ENCODE assay signal across 13 cellular contexts in genomic region chr22:23271597-23271908, GRCh38.
DNase-seq lines count a peak whose midpoint lies in the region; ATAC-seq and TF ChIP-seq lines count a peak whose summit lies in the region.
"Had no signal": no experiment of that assay in that cellular context is flagged by ENCODE, and none has a peak within 500 bp of the region (broad histone marks: within the 10 kb centered on the region; RNA-seq: fewer than 3 reads in every experiment).

No MANE protein-coding gene starts in this region.

- H3K4ac ChIP-seq in neuronal stem cell (ENCODE audit: low read length) = no peak overlapping the region
- no peak overlapping the region for H3K4ac ChIP-seq in mesendoderm (ENCODE audit: low read depth, low read length)

- H3K27me3 ChIP-seq in BLaER1 (no peaks in the 10 kb centered on the region), Karpas-422 (ENCODE audit: low read length) (no peaks in the 10 kb centered on the region), neuronal stem cell (ENCODE audit: control insufficient read depth in 3 of 3, insufficient read depth in 3 of 3, low read depth in 1 of 3, low read length in 3 of 3) (no peaks in the 10 kb centered on the region), mesendoderm (ENCODE audit: insufficient read depth, low read length, poor library complexity) (no peaks in the 10 kb centered on the region)

- H4K8ac ChIP-seq in neuronal stem cell (ENCODE audit: low read depth, low read length) (no peak overlapping the region), mesendoderm (ENCODE audit: low read depth, low read length) (no peak overlapping the region)

- H3K23ac ChIP-seq in neuronal stem cell (ENCODE audit: low read depth, low read length, poor library complexity) (peak overlapping the region; percentile 4), mesendoderm (ENCODE audit: low read length) (no peak overlapping the region)

- no peaks in the 10 kb centered on the region for H3K27me3 Mint-ChIP-seq in T-helper 17 cell
- H3K27me3 Mint-ChIP-seq: B cell; CD4-positive, alpha-beta T cell had no signal

- ATAC-seq in T-helper 17 cell (no peak), mucosa of descending colon (no peak)

- no peak overlapping the region for H3K56ac ChIP-seq in mesendoderm (ENCODE audit: low read length)

- H4K20me1 ChIP-seq in BLaER1 (peaks cover 100% of the 10 kb centered on the region), Karpas-422 (ENCODE audit: insufficient read depth, low read depth, low read length) (no peaks in the 10 kb centered on the region)

- H3K14ac ChIP-seq in neuronal stem cell (ENCODE audit: low read length) = no peak overlapping the region

- H3K36me3 ChIP-seq in BLaER1 (peaks cover 82% of the 10 kb centered on the region), Karpas-422 (ENCODE audit: insufficient read depth, low read length) (no peaks in the 10 kb centered on the region), neuronal stem cell (replicated peaks in 1 of 2; ENCODE audit: control insufficient read depth in 2 of 2, insufficient read depth in 2 of 2, low read length in 2 of 2) (peaks cover 44 to 93% of the 10 kb centered on the region in 2 donors), mucosa of descending colon (ENCODE audit: low read depth) (no peaks in the 10 kb centered on the region), mesendoderm (ENCODE audit: control insufficient read depth, insufficient read depth, low read length) (peaks cover 8% of the 10 kb centered on the region)
- H3K36me3 ChIP-seq: HAP-1 had no signal

- H4K91ac ChIP-seq in neuronal stem cell (ENCODE audit: low read depth, low read length, poor library complexity) = no peak overlapping the region

- H3K18ac ChIP-seq in neuronal stem cell (ENCODE audit: low read length) (no peak overlapping the region), mesendoderm (ENCODE audit: low read length) (no peak overlapping the region)

- H2AK5ac ChIP-seq in neuronal stem cell (ENCODE audit: low read depth, low read length) = no peak overlapping the region
- H2AK5ac ChIP-seq in mesendoderm (ENCODE audit: low read length) = no peak overlapping the region

- H3K4me3 ChIP-seq in BLaER1 (no peak overlapping the region), Karpas-422 (ENCODE audit: low read length) (peak overlapping the region; percentile 48; the same call in 1 of the 2 replicates), neuronal stem cell (ENCODE audit: low read length in 2 of 2) (no peak overlapping the region), mucosa of descending colon (no peak overlapping the region), mesendoderm (ENCODE audit: low read length) (no peak overlapping the region)
- H3K4me3 ChIP-seq: HAP-1 had no signal

- H3K79me1 ChIP-seq in neuronal stem cell (ENCODE audit: low read depth, low read length) (no peaks in the 10 kb centered on the region), mesendoderm (ENCODE audit: low read length) (peaks cover 8% of the 10 kb centered on the region)

- intact Hi-C loops in mucosa of descending colon (cut with DNase I, micrococcal nuclease) = no loop called here

- H3K9ac ChIP-seq in BLaER1 = no peak overlapping the region
- peak overlapping the region; percentile 59 for H3K9ac ChIP-seq in Karpas-422 (ENCODE audit: low read length)
- no peak overlapping the region for H3K9ac ChIP-seq in neuronal stem cell (ENCODE audit: low read depth, low read length, poor library complexity)
- H3K9ac ChIP-seq in mesendoderm (ENCODE audit: low read length) = no peak overlapping the region

- H3K79me2 ChIP-seq in Karpas-422 (ENCODE audit: low read length) (no peaks in the 10 kb centered on the region), mesendoderm (ENCODE audit: control insufficient read depth, insufficient read depth, low read length) (no peaks in the 10 kb centered on the region)

- H2BK5ac ChIP-seq in neuronal stem cell (ENCODE audit: low read length) = no peak overlapping the region
- no peak overlapping the region for H2BK5ac ChIP-seq in mesendoderm (ENCODE audit: low read length)

- H4K5ac ChIP-seq in mesendoderm (ENCODE audit: low read length) = no peak overlapping the region

- H3K9me3 ChIP-seq in BLaER1 (no peaks in the 10 kb centered on the region), Karpas-422 (ENCODE audit: low read length) (no peaks in the 10 kb centered on the region), T-helper 17 cell (ENCODE audit: control insufficient read depth, low read length, poor library complexity, severe bottlenecking) (no peaks in the 10 kb centered on the region), neuronal stem cell (replicated peaks in 1 of 2; ENCODE audit: control insufficient read depth in 2 of 2, insufficient read depth in 1 of 2, low read depth in 1 of 2, low read length in 2 of 2) (no peaks in the 10 kb centered on the region), mucosa of descending colon (no peaks in the 10 kb centered on the region)
- H3K9me3 ChIP-seq: Caco-2, HAP-1 had no signal

- H2BK15ac ChIP-seq in neuronal stem cell (ENCODE audit: low read length) = no peak overlapping the region
- H2BK15ac ChIP-seq in mesendoderm (replicated peaks; ENCODE audit: low read depth) = no peak overlapping the region

- DNase-seq in Karpas-422 (no peak), T-helper 17 cell (no peak), neuronal stem cell (ENCODE audit: low spot score) (no peak), mucosa of descending colon (no peak), NCI-H1930 (lab: John Stamatoyannopoulos, UW) (no peak), mesendoderm (no peak)
- DNase-seq in stimulated activated naive CD4-positive, alpha-beta T cell (lab: John Stamatoyannopoulos, UW) = no peak
- DNase-seq: Caco-2; CD4-positive, alpha-beta T cell had no signal

- H2AFZ ChIP-seq in Karpas-422 (ENCODE audit: low read length) = no peak overlapping the region
- no peak overlapping the region for H2AFZ ChIP-seq in neuronal stem cell (ENCODE audit: low read length)

- H3K4me1 ChIP-seq in BLaER1 (peaks cover 96% of the 10 kb centered on the region), Karpas-422 (ENCODE audit: low read length) (peaks cover 82% of the 10 kb centered on the region), neuronal stem cell (ENCODE audit: control insufficient read depth in 2 of 2, insufficient read depth in 1 of 2, low read depth in 1 of 2, low read length in 2 of 2) (peaks cover 4 to 13% of the 10 kb centered on the region in 2 donors), mucosa of descending colon (ENCODE audit: low read depth) (no peaks in the 10 kb centered on the region), mesendoderm (ENCODE audit: control insufficient read depth, low read depth, low read length) (no peaks in the 10 kb centered on the region)
- H3K4me1 ChIP-seq: Caco-2, HAP-1 had no signal

- peaks cover 8% of the 10 kb centered on the region for H3K4me1 Mint-ChIP-seq in T-helper 17 cell

- H2BK12ac ChIP-seq in neuronal stem cell (ENCODE audit: low read length) = no peak overlapping the region

- H2BK120ac ChIP-seq in neuronal stem cell (ENCODE audit: low read depth, low read length) = no peak overlapping the region
- H2BK120ac ChIP-seq in mesendoderm (ENCODE audit: low read depth, low read length) = no peak overlapping the region

- no peaks in the 10 kb centered on the region for H3K9me2 ChIP-seq in Karpas-422 (replicated peaks; ENCODE audit: insufficient read depth, low read length)

- no peak for TF ChIP-seq CTCF in mucosa of descending colon (IDR thresholded peaks at IDR 0.05)

- H3K4me3 Mint-ChIP-seq in T-helper 17 cell = no peak overlapping the region
- H3K4me3 Mint-ChIP-seq: CD4-positive, alpha-beta T cell had no signal

- no CpG with 5 or more reads among the region's 4 CpGs for WGBS in neuronal stem cell (ENCODE audit: extremely low coverage in 2 of 2, insufficient read length in 2 of 2, insufficient replicate concordance in 1 of 2), 2 donors
- no CpG with 5 or more reads among the region's 4 CpGs for WGBS in mesendoderm (ENCODE audit: extremely low coverage, insufficient coverage, low lambda C conversion rate)

- H3K36me3 Mint-ChIP-seq in T-helper 17 cell (ENCODE audit: low read depth) = no peaks in the 10 kb centered on the region

- peak overlapping the region; percentile 85 for H3K4me2 ChIP-seq in BLaER1
- H3K4me2 ChIP-seq in Karpas-422 (ENCODE audit: low read depth, low read length, poor library complexity, severe bottlenecking) = peak overlapping the region; percentile 52
- H3K4me2 ChIP-seq in neuronal stem cell (ENCODE audit: insufficient read depth, low read length, poor library complexity, severe bottlenecking) = no peak overlapping the region
- H3K4me2 ChIP-seq in mesendoderm (ENCODE audit: low read length) = no peak overlapping the region

- peak overlapping the region; percentile 21 for H3K27ac Mint-ChIP-seq in T-helper 17 cell
- H3K27ac Mint-ChIP-seq: B cell had no signal

- H3K27ac ChIP-seq in BLaER1 (no peak overlapping the region), Karpas-422 (ENCODE audit: low read length) (peak overlapping the region; percentile 97), neuronal stem cell (replicated peaks; ENCODE audit: low read length) (no peak overlapping the region), mesendoderm (ENCODE audit: low read depth, low read length) (no peak overlapping the region)
- H3K27ac ChIP-seq: C4-2B had no signal

Comparison
In these comparisons a context has a peak if more than half of its experiments do, and no peak if none do; other contexts are left out.
1. H3K4me2 ChIP-seq: peak in BLaER1 (single experiment) and Karpas-422 (single experiment); none in neuronal stem cell (single experiment) and mesendoderm (single experiment).